ENCODE assay signal across 8 cellular contexts in genomic region chr14:30873308-30874119, GRCh38. TPM values are rescaled to one million over a fixed set of nuclear protein-coding genes. Genes with fewer than 3 reads are reported as not detected.
DNase-seq lines count a peak whose midpoint lies in the region; ATAC-seq and TF ChIP-seq lines count a peak whose summit lies in the region.

No MANE protein-coding gene starts in this region.

- intact Hi-C loops in CD4-positive, alpha-beta memory T cell (cut with micrococcal nuclease) = no loop called here

- H3K27me3 ChIP-seq in CD4-positive, alpha-beta memory T cell (ENCODE audit: insufficient read depth, low read length) = peaks cover 3% of the 10 kb centered on the region
- peaks cover 46% of the 10 kb centered on the region for H3K27me3 ChIP-seq in HUES6 (ENCODE audit: control insufficient read depth, insufficient read depth, low read length)

- no peaks in the 10 kb centered on the region for H3K36me3 Mint-ChIP-seq in CD4-positive, alpha-beta memory T cell
- H3K36me3 Mint-ChIP-seq in central memory CD8-positive, alpha-beta T cell (ENCODE audit: insufficient read depth) = peaks cover 2% of the 10 kb centered on the region
- no peaks in the 10 kb centered on the region for H3K36me3 Mint-ChIP-seq in neural crest cell (ENCODE audit: low read depth)

- peaks cover 15% of the 10 kb centered on the region for H3K4me1 ChIP-seq in CD4-positive, alpha-beta memory T cell (ENCODE audit: insufficient read depth, low read length)
- H3K4me1 ChIP-seq in HUES6 (ENCODE audit: control insufficient read depth, insufficient read depth, low read length) = peaks cover 31% of the 10 kb centered on the region

- H3K4me1 Mint-ChIP-seq in CD4-positive, alpha-beta memory T cell = peaks cover 2 to 17% (median 10%) of the 10 kb centered on the region in 4 donors
- H3K4me1 Mint-ChIP-seq in central memory CD8-positive, alpha-beta T cell = no peaks in the 10 kb centered on the region
- H3K4me1 Mint-ChIP-seq in neural crest cell = peaks cover 10% of the 10 kb centered on the region

- CTCF ChIA-PET in CD4-positive, alpha-beta memory T cell (lab: Charles Lee; ENCODE audit: partially characterized antibody) = interaction anchor here (0.7 kb wide), 1 partner anchor 209 kb away, joined by 3 read pairs; no protein-coding TSS in a partner anchor

- peak overlapping the region in 1 of 7 donors; percentile 29 for H3K27ac Mint-ChIP-seq in CD4-positive, alpha-beta memory T cell
- no peak overlapping the region for H3K27ac Mint-ChIP-seq in central memory CD8-positive, alpha-beta T cell (ENCODE audit: low read depth)
- H3K27ac Mint-ChIP-seq in neural crest cell (ENCODE audit: unreplicated experiment) = no peak overlapping the region

- H3K27ac ChIP-seq in CD4-positive, alpha-beta memory T cell (ENCODE audit: low read depth, low read length) = no peak overlapping the region
- H3K27ac ChIP-seq in HUES6 (ENCODE audit: low read depth, low read length) = no peak overlapping the region

- H3K9me3 Mint-ChIP-seq in CD4-positive, alpha-beta memory T cell = no peaks in the 10 kb centered on the region
- H3K9me3 Mint-ChIP-seq in central memory CD8-positive, alpha-beta T cell = no peaks in the 10 kb centered on the region
- no peaks in the 10 kb centered on the region for H3K9me3 Mint-ChIP-seq in neural crest cell

- peak overlapping the region; percentile 17 to 79 (median 54) for H3K4me3 Mint-ChIP-seq in CD4-positive, alpha-beta memory T cell
- peak overlapping the region; percentile 56 for H3K4me3 Mint-ChIP-seq in central memory CD8-positive, alpha-beta T cell
- H3K4me3 Mint-ChIP-seq in neural crest cell = peak overlapping the region; percentile 64

- H3K9ac ChIP-seq in HUES6 (ENCODE audit: low read length) = peak overlapping the region; percentile 17

- no peak for ATAC-seq in central memory CD8-positive, alpha-beta T cell (replicated peaks; ENCODE audit: extremely low read depth, poor library complexity, severe bottlenecking)
- ATAC-seq in HG03097 (IDR thresholded peaks at IDR 0.05; ENCODE audit: low FRiP score, unreplicated experiment) = no peak
- no peak for ATAC-seq in GM18517 (IDR thresholded peaks at IDR 0.05; ENCODE audit: unreplicated experiment)
- ATAC-seq in GM21447 (IDR thresholded peaks at IDR 0.05; ENCODE audit: unreplicated experiment) = no peak

- H3K36me3 ChIP-seq in CD4-positive, alpha-beta memory T cell (ENCODE audit: insufficient read depth, low read length) = no peaks in the 10 kb centered on the region
- no peaks in the 10 kb centered on the region for H3K36me3 ChIP-seq in HUES6 (ENCODE audit: control insufficient read depth, insufficient read depth, low read length)

- DNase-seq in CD4-positive, alpha-beta memory T cell = no peak
- DNase-seq in central memory CD8-positive, alpha-beta T cell (ENCODE audit: low spot score in 2 of 2) = no peak
- DNase-seq in neural crest cell (ENCODE audit: low read depth, low spot score) (no peak), kidney tubule cell (ENCODE audit: low spot score) (no peak)

- no peak for TF ChIP-seq CTCF in neural crest cell (conservative IDR thresholded peaks at IDR 0.05)

- H3K27me3 Mint-ChIP-seq in CD4-positive, alpha-beta memory T cell = peaks cover 33 to 47% of the 10 kb centered on the region in 2 donors
- peaks cover 78% of the 10 kb centered on the region for H3K27me3 Mint-ChIP-seq in central memory CD8-positive, alpha-beta T cell
- peaks cover 65% of the 10 kb centered on the region for H3K27me3 Mint-ChIP-seq in neural crest cell (ENCODE audit: low read depth)

- H3K9me3 ChIP-seq in CD4-positive, alpha-beta memory T cell (ENCODE audit: control insufficient read depth in 1 of 2, low read length in 2 of 2) = no peaks in the 10 kb centered on the region
- H3K9me3 ChIP-seq in HUES6 (ENCODE audit: control insufficient read depth, insufficient read depth, low read depth, low read length) = no peaks in the 10 kb centered on the region

- no peak overlapping the region for H3K4me3 ChIP-seq in CD4-positive, alpha-beta memory T cell (ENCODE audit: low read length in 2 of 2)
- peak overlapping the region; percentile 77 for H3K4me3 ChIP-seq in HUES6 (ENCODE audit: low read depth, low read length)

- POLR2A ChIA-PET in CD4-positive, alpha-beta memory T cell (lab: Charles Lee; ENCODE audit: partially characterized antibody) = interaction anchor here (1.3 kb wide), 1 partner anchor 335 kb away, joined by 4 read pairs; the partner anchor contains the start of gene HECTD1

RNA-seq across cellular contexts. Expression of gene COCH, which starts 0.8 kb away (rescaled TPM):
- not detected for total RNA-seq in CD4-positive, alpha-beta memory T cell
- polyA plus RNA-seq in CD4-positive, alpha-beta memory T cell = 1 to 10 TPM in 1 of 2 donors, under 1 TPM in 1; 0.27 to 1.8 TPM
- 16.8 and 16.9 TPM in 2 replicates for total RNA-seq in neural crest cell

Comparison
In these comparisons a context has a peak if more than half of its experiments do, and no peak if none do; other contexts are left out.
1. RNA of gene COCH, which starts 0.8 kb away (total RNA-seq): 16.8 to 16.9 TPM in neural crest cell; not detected in CD4-positive, alpha-beta memory T cell; every median in the first group is over 10 times any median in the second.
2. Peak in every context shown above with its lines, with median percentiles within 50 percentile points of each other: H3K4me3 Mint-ChIP-seq.